Comparison of ENCODE assay signal across 1 cellular context in genomic region chr2:161166538-161167409, GRCh38.
TF ChIP-seq lines count a peak whose summit lies in the region.

No MANE protein-coding gene starts in this region.

TF ChIP-seq in IMR-90, 13 proteins besides CTCF, POLR2A, EP300 and RAD21 (continued from another document):
- no peak for TF ChIP-seq FOS (IDR thresholded peaks at IDR 0.05; ENCODE audit: low read depth, low read length)
- no peak for TF ChIP-seq BHLHE40 (IDR thresholded peaks at IDR 0.05; ENCODE audit: low read depth, low read length)
- no peak for TF ChIP-seq MAZ (IDR thresholded peaks at IDR 0.05; ENCODE audit: borderline replicate concordance, low read depth, low read length)
- no peak for TF ChIP-seq RFX5 (IDR thresholded peaks at IDR 0.05; ENCODE audit: low read depth, low read length)
- TF ChIP-seq, protein P1, sequence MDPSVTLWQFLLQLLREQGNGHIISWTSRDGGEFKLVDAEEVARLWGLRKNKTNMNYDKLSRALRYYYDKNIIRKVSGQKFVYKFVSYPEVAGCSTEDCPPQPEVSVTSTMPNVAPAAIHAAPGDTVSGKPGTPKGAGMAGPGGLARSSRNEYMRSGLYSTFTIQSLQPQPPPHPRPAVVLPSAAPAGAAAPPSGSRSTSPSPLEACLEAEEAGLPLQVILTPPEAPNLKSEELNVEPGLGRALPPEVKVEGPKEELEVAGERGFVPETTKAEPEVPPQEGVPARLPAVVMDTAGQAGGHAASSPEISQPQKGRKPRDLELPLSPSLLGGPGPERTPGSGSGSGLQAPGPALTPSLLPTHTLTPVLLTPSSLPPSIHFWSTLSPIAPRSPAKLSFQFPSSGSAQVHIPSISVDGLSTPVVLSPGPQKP (IDR thresholded peaks at IDR 0.05; ENCODE audit: borderline replicate concordance, low read depth, low read length) = no peak
TF ChIP-seq in IMR-90: peak in this region for 0.
